8 cellular contexts compared by ENCODE assay signal in the genomic region with DNA sequence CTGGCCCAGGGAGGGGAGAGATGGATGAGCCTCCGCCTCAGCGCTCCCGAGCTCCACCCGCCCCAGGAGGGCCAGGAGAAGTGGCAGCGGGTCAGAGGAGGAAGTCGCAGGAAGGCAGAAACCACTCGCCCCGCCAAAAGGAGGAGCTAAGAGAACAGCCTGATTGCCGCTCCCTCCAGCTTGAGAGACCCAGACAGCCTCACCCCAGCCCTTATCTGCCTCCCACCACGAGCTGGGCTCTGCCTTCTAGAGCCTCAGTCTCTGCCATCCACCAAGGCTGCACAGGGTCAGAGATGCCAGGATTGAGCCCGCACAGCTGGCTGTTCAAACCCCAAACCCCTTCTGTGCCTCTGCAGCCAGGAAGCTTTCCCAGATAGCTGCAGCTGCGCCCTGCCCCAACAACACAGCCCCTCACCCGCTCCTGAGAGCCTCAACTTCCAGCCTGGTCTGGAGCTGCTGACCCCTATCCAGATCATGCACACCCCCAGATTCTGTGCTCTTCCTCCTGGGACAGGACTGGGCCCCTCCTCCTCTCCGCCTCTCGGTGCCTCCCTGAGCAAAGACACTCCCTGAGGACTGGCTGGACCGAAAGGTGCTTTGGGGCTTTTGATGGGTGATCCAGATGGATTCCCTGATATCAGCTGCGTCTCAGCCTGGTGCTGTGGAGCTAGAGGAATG. TPM values are rescaled to one million over a fixed set of nuclear protein-coding genes. Genes with fewer than 3 reads are reported as not detected.
A peak's percentile ranks its signal among the peaks of the same experiment; 100 is the strongest.
DNase-seq lines count a peak whose midpoint lies in the region; ATAC-seq, FAIRE-seq and TF ChIP-seq lines count a peak whose summit lies in the region.

No MANE protein-coding gene starts in this region.

- POLR2A ChIA-PET in SK-N-SH (lab: Yijun Ruan, JAX): no interaction called here

- H3K27me3 ChIP-seq in SK-N-SH (ENCODE audit: insufficient read depth) (peaks cover 26% of the 10 kb centered on the region), hepatocyte (peaks cover 30% of the 10 kb centered on the region), skeletal muscle satellite cell (ENCODE audit: control insufficient read depth, insufficient read depth, low read length) (peaks cover 41% of the 10 kb centered on the region)

- H4K20me1 ChIP-seq in SK-N-SH (ENCODE audit: insufficient read depth) (no peaks in the 10 kb centered on the region), hepatocyte (ENCODE audit: insufficient read depth, poor library complexity, severe bottlenecking) (no peaks in the 10 kb centered on the region)

- peak overlapping the region; percentile 25; the same call in 1 of the 2 replicates for H2AFZ ChIP-seq in SK-N-SH (ENCODE audit: low read depth)
- peak overlapping the region; percentile 46 for H2AFZ ChIP-seq in hepatocyte

- H3K27ac Mint-ChIP-seq in activated naive CD4-positive, alpha-beta T cell treated with anti-CD3 and anti-CD28 coated beads, Interleukin-2, amount 50 U/mL, for 72 hours: peak overlapping the region; percentile 72 to 74

- H3K36me3 ChIP-seq in SK-N-SH (replicated peaks in 1 of 2; ENCODE audit: control insufficient read depth in 1 of 2, insufficient read depth in 2 of 2, low read length in 1 of 2) (no peaks in the 10 kb centered on the region), hepatocyte (replicated peaks; ENCODE audit: insufficient read depth, low read depth) (no peaks in the 10 kb centered on the region), skeletal muscle satellite cell (ENCODE audit: insufficient read depth, low read length) (no peaks in the 10 kb centered on the region)

- DNase-seq in GM18507 (ENCODE audit: extremely low spot score, insufficient read length, low read depth) (peak; percentile 68), Kasumi-1 (lab: John Stamatoyannopoulos, UW) (peak; percentile 82 to 86), SK-N-SH (peak; percentile 71), hepatocyte (ENCODE audit: low spot score) (peak; percentile 73)
- DNase-seq in activated naive CD4-positive, alpha-beta T cell treated with anti-CD3 and anti-CD28 coated beads, Interleukin-2, amount 50 U/mL, for 72 hours (ENCODE audit: low spot score in 2 of 2): peak; percentile 67 to 79

- no peak overlapping the region for H3K27ac ChIP-seq in SK-N-SH (ENCODE audit: low read depth in 2 of 2, low read length in 1 of 2)
- peak overlapping the region; percentile 51 for H3K27ac ChIP-seq in hepatocyte

- H3K4me3 ChIP-seq in SK-N-SH (ENCODE audit: low read depth in 2 of 2, low read length in 1 of 2) (peak overlapping the region in 1 of 2 experiments; percentile 46; a peak in 2 of 4 replicates), hepatocyte (peak overlapping the region; percentile 33), skeletal muscle satellite cell (ENCODE audit: low read length) (peak overlapping the region; percentile 70)

- H3K9me3 ChIP-seq in SK-N-SH (no peaks in the 10 kb centered on the region), hepatocyte (ENCODE audit: low read depth) (no peaks in the 10 kb centered on the region), skeletal muscle satellite cell (replicated peaks; ENCODE audit: low read length) (no peaks in the 10 kb centered on the region)

- WGBS in SK-N-SH (ENCODE audit: low lambda C conversion rate): 31% methylated on average over 8 of the region's 17 CpGs
- WGBS in hepatocyte (ENCODE audit: low lambda C conversion rate, missing lambda C conversion rate): 32% methylated on average over 10 of the region's 17 CpGs

- no peaks in the 10 kb centered on the region for H3K9me3 Mint-ChIP-seq in activated naive CD4-positive, alpha-beta T cell treated with anti-CD3 and anti-CD28 coated beads, Interleukin-2, amount 50 U/mL, for 72 hours

- peak; percentile 68 to 69 for ATAC-seq in activated naive CD4-positive, alpha-beta T cell treated with anti-CD3 and anti-CD28 coated beads, Interleukin-2, amount 50 U/mL, for 72 hours
- ATAC-seq in HG03442 (IDR thresholded peaks at IDR 0.05; ENCODE audit: unreplicated experiment) (no peak), HG02852 (IDR thresholded peaks at IDR 0.05; ENCODE audit: unreplicated experiment) (no peak)

- H3K9ac ChIP-seq in SK-N-SH (no peak overlapping the region), skeletal muscle satellite cell (ENCODE audit: low read depth, low read length) (peak overlapping the region; percentile 51)

- FAIRE-seq in GM18507 (lab: Jason Lieb, UNC): peak; percentile 91

- TF ChIP-seq RAD21 in SK-N-SH (IDR thresholded peaks at IDR 0.05; ENCODE audit: low read length): peak; percentile 6; the same call in 1 of the 2 replicates

- CTCF ChIA-PET in SK-N-SH (lab: Yijun Ruan, JAX): interaction anchor here (0.6 to 2.1 kb wide), 8 partner anchors 12 to 128 kb away, joined by 3 to 9 read pairs (median 4); no protein-coding TSS in a partner anchor

- no peak for TF ChIP-seq EP300 in SK-N-SH (IDR thresholded peaks at IDR 0.05; ENCODE audit: borderline replicate concordance in 1 of 2, low read depth in 1 of 2, low read length in 1 of 2)

- H3K9me2 ChIP-seq in SK-N-SH (no peaks in the 10 kb centered on the region), hepatocyte (replicated peaks; ENCODE audit: insufficient read depth) (no peaks in the 10 kb centered on the region)

- peaks cover 4% of the 10 kb centered on the region for H3F3A ChIP-seq in SK-N-SH (replicated peaks; ENCODE audit: insufficient read depth)

- H3K4me2 ChIP-seq in SK-N-SH (peak overlapping the region; percentile 52; the same call in 1 of the 2 replicates), hepatocyte (peak overlapping the region; percentile 89), skeletal muscle satellite cell (ENCODE audit: low read length) (peak overlapping the region; percentile 77)

- H3K4me1 ChIP-seq in SK-N-SH (ENCODE audit: control insufficient read depth in 1 of 2, insufficient read depth in 2 of 2, low read depth in 1 of 2, low read length in 1 of 2) (peaks cover 0 to 3% of the 10 kb centered on the region in 2 experiments; a peak in 1 of 4 replicates), hepatocyte (ENCODE audit: insufficient read depth) (peaks cover 10% of the 10 kb centered on the region), skeletal muscle satellite cell (ENCODE audit: control insufficient read depth, insufficient read depth, low read length) (peaks cover 30% of the 10 kb centered on the region)

- no peak for TF ChIP-seq CTCF in SK-N-SH (IDR thresholded peaks at IDR 0.05)
- no peak for TF ChIP-seq CTCF in hepatocyte (IDR thresholded peaks at IDR 0.05; ENCODE audit: poor library complexity)

- H3K36me3 Mint-ChIP-seq in activated naive CD4-positive, alpha-beta T cell treated with anti-CD3 and anti-CD28 coated beads, Interleukin-2, amount 50 U/mL, for 72 hours: peaks cover 0 to 5% of the 10 kb centered on the region in 2 donors

- H3K79me2 ChIP-seq in SK-N-SH (ENCODE audit: insufficient read depth): no peaks in the 10 kb centered on the region
- no peaks in the 10 kb centered on the region for H3K79me2 ChIP-seq in hepatocyte

TF ChIP-seq in SK-N-SH, 30 proteins besides CTCF, POLR2A, EP300 and RAD21:
- no peak for TF ChIP-seq JUND (IDR thresholded peaks at IDR 0.05)
- no peak for TF ChIP-seq TEAD4 (IDR thresholded peaks at IDR 0.05; ENCODE audit: borderline replicate concordance, insufficient read depth)
TF ChIP-seq in SK-N-SH: peak in this region for 0.

RNA-seq across cellular contexts. Expression of gene ATP2A3, which starts 1.0 kb away (rescaled TPM):
- polyA plus RNA-seq in SK-N-SH (2012; rRNA removed) (1.9 and 2.1 TPM in 2 replicates), hepatocyte (2.2 and 4.5 TPM in 2 replicates)
- polyA plus RNA-seq in SK-N-SH (2012; cell fraction: cytosol; rRNA removed): 0.67 and 0.92 TPM in 2 replicates
- polyA plus RNA-seq in SK-N-SH (2012; cell fraction: nucleus; rRNA removed): 4.9 and 5.6 TPM in 2 replicates
- total RNA-seq in activated naive CD4-positive, alpha-beta T cell treated with anti-CD3 and anti-CD28 coated beads, Interleukin-2, amount 50 U/mL, for 72 hours: 100 to 1,000 TPM in 1 of 2 donors, 10 to 100 TPM in 1; 83.0 to 110 TPM
- total RNA-seq in hepatocyte: 2.4 and 4.1 TPM in 2 replicates
- 0.25 and 1.3 TPM in 2 replicates for total RNA-seq in skeletal muscle satellite cell (2012; rRNA removed)

RNA-seq across cellular contexts. Expression of gene P2RX1, which starts 49.0 kb away (rescaled TPM):
- polyA plus RNA-seq in SK-N-SH (2012; rRNA removed) (not detected in 2 replicates), hepatocyte (1.8 and 2.3 TPM in 2 replicates)
- not detected in 2 replicates for polyA plus RNA-seq in SK-N-SH (2012; cell fraction: cytosol; rRNA removed)
- polyA plus RNA-seq in SK-N-SH (2012; cell fraction: nucleus; rRNA removed): 0.04 TPM in 1 of 2 replicates, not detected in the other
- total RNA-seq in activated naive CD4-positive, alpha-beta T cell treated with anti-CD3 and anti-CD28 coated beads, Interleukin-2, amount 50 U/mL, for 72 hours: 1 to 10 TPM in 1 of 2 donors, under 1 TPM in 1; 0.14 to 1.5 TPM
- total RNA-seq in hepatocyte: 0.20 and 0.50 TPM in 2 replicates
- total RNA-seq in skeletal muscle satellite cell (2012; rRNA removed): under 0.01 and 0.22 TPM in 2 replicates

Comparison
In these comparisons a context has a peak if more than half of its experiments do, and no peak if none do; other contexts are left out.
1. ATAC-seq: peak in activated naive CD4-positive, alpha-beta T cell treated with anti-CD3 and anti-CD28 coated beads, Interleukin-2, amount 50 U/mL, for 72 hours (2 of 2); none in HG03442 (single experiment) and HG02852 (single experiment).
2. RNA of gene ATP2A3, which starts 1.0 kb away (total RNA-seq): 83.0 to 110 TPM in activated naive CD4-positive, alpha-beta T cell treated with anti-CD3 and anti-CD28 coated beads, Interleukin-2, amount 50 U/mL, for 72 hours; 2.4 to 4.1 TPM in hepatocyte; every median in the first group is over 10 times any median in the second.
3. Peak in every context shown above with its lines, with median percentiles within 50 percentile points of each other: DNase-seq and H3K4me2 ChIP-seq.